ENCODE assay signal across 20 cellular contexts in the genomic region with DNA sequence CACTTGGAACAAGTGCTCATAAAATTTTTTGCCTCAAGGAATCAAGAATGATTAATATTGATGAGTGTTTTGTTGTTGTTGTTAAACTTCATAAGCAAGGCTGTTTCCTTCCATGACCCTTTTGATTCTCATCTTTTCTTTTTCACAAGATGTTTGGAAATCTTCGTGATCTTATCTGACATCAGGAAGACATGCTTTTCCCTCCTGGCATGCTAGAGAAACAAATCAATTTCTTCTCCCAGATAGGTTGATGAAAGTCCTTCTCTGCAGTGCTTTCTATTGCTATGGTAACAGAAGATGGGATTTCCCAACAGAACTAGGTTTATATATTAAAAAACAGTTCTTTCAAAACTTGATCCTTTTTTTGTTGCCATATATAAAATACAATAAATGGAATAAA.
"Had no signal": no experiment of that assay in that cellular context is flagged by ENCODE, and none has a peak within 500 bp of the region (broad histone marks: within the 10 kb centered on the region; RNA-seq: fewer than 3 reads in every experiment).

No MANE protein-coding gene starts in this region.

- H3K27ac Mint-ChIP-seq: activated CD4-positive, alpha-beta memory T cell treated with anti-CD3 and anti-CD28 coated beads for 36 hours; activated CD8-positive, alpha-beta memory T cell treated with anti-CD3 and anti-CD28 coated beads, Interleukin-2, amount 10 ng/mL, durations not matched to agents 7 days and 5 days; activated naive CD4-positive, alpha-beta T cell treated with anti-CD3 and anti-CD28 coated beads, Interleukin-2, amount 10 ng/mL, durations not matched to agents 7 days and 5 days; naive thymus-derived CD4-positive, alpha-beta T cell had no signal

- H3K36me3 Mint-ChIP-seq: activated CD4-positive, alpha-beta memory T cell treated with anti-CD3 and anti-CD28 coated beads for 36 hours; activated CD8-positive, alpha-beta memory T cell treated with anti-CD3 and anti-CD28 coated beads, Interleukin-2, amount 10 ng/mL, durations not matched to agents 7 days and 5 days; activated naive CD4-positive, alpha-beta T cell treated with anti-CD3 and anti-CD28 coated beads, Interleukin-2, amount 10 ng/mL, durations not matched to agents 7 days and 5 days had no signal

- H3K4me1 ChIP-seq: gastroesophageal sphincter, left lung, pancreas, tibial nerve, vagina had no signal

- H3K4me3 ChIP-seq: cardiac muscle cell, esophagus squamous epithelium, gastroesophageal sphincter, left lung, mucosa of descending colon, pancreas, skin epidermis, tibial nerve, vagina had no signal

- FAIRE-seq: kidney, pancreas had no signal

- H3K4me3 Mint-ChIP-seq: activated CD4-positive, alpha-beta memory T cell treated with anti-CD3 and anti-CD28 coated beads for 36 hours; activated CD8-positive, alpha-beta memory T cell treated with anti-CD3 and anti-CD28 coated beads, Interleukin-2, amount 10 ng/mL, durations not matched to agents 7 days and 5 days; activated naive CD4-positive, alpha-beta T cell treated with anti-CD3 and anti-CD28 coated beads, Interleukin-2, amount 10 ng/mL, durations not matched to agents 7 days and 5 days; naive thymus-derived CD4-positive, alpha-beta T cell had no signal

- H3K36me3 ChIP-seq: cardiac muscle cell, esophagus squamous epithelium, gastroesophageal sphincter, left lung, pancreas, tibial nerve, vagina, WERI-Rb-1 had no signal

- ATAC-seq: activated CD8-positive, alpha-beta memory T cell treated with anti-CD3 and anti-CD28 coated beads, Interleukin-2, amount 10 ng/mL, durations not matched to agents 7 days and 5 days; gastroesophageal sphincter; left lung; mucosa of descending colon; naive thymus-derived CD4-positive, alpha-beta T cell; pancreas had no signal

- H3K27ac ChIP-seq: cardiac muscle cell, esophagus squamous epithelium, gastroesophageal sphincter, left lung, pancreas, tibial nerve, vagina, WERI-Rb-1 had no signal

- H3K9me3 ChIP-seq: esophagus squamous epithelium, gastroesophageal sphincter, mucosa of descending colon, pancreas, tibial nerve, vagina had no signal

- H3K27me3 ChIP-seq: cardiac muscle cell, esophagus squamous epithelium, gastroesophageal sphincter, left lung, pancreas, tibial nerve, vagina had no signal

- H3K4me1 Mint-ChIP-seq: activated naive CD4-positive, alpha-beta T cell treated with anti-CD3 and anti-CD28 coated beads, Interleukin-2, amount 10 ng/mL, durations not matched to agents 7 days and 5 days had no signal

- H3K9me3 Mint-ChIP-seq: activated naive CD4-positive, alpha-beta T cell treated with anti-CD3 and anti-CD28 coated beads, Interleukin-2, amount 10 ng/mL, durations not matched to agents 7 days and 5 days had no signal

- DNase-seq: activated CD4-positive, alpha-beta memory T cell treated with anti-CD3 and anti-CD28 coated beads for 36 hours; activated CD8-positive, alpha-beta memory T cell treated with anti-CD3 and anti-CD28 coated beads, Interleukin-2, amount 10 ng/mL, durations not matched to agents 7 days and 5 days; activated naive CD4-positive, alpha-beta T cell treated with anti-CD3 and anti-CD28 coated beads, Interleukin-2, amount 10 ng/mL, durations not matched to agents 7 days and 5 days; activated T-cell treated with anti-CD3 and anti-CD28 coated beads, Interleukin-2, amount 50 U/mL, for 1 hour; esophagus squamous epithelium; kidney; left lung; mucosa of descending colon; naive thymus-derived CD4-positive, alpha-beta T cell; pancreas; retina; stimulated activated CD4-positive, alpha-beta T cell treated with anti-CD3 and anti-CD28 coated beads, Interleukin-15, amount 100 ng/mL, for 24 hours; stimulated activated CD4-positive, alpha-beta T cell treated with anti-CD3 and anti-CD28 coated beads, Interleukin-4, amount 100 ng/mL, for 1 hour; stimulated activated naive CD4-positive, alpha-beta T cell; WERI-Rb-1 had no signal
